In the genomic region with DNA sequence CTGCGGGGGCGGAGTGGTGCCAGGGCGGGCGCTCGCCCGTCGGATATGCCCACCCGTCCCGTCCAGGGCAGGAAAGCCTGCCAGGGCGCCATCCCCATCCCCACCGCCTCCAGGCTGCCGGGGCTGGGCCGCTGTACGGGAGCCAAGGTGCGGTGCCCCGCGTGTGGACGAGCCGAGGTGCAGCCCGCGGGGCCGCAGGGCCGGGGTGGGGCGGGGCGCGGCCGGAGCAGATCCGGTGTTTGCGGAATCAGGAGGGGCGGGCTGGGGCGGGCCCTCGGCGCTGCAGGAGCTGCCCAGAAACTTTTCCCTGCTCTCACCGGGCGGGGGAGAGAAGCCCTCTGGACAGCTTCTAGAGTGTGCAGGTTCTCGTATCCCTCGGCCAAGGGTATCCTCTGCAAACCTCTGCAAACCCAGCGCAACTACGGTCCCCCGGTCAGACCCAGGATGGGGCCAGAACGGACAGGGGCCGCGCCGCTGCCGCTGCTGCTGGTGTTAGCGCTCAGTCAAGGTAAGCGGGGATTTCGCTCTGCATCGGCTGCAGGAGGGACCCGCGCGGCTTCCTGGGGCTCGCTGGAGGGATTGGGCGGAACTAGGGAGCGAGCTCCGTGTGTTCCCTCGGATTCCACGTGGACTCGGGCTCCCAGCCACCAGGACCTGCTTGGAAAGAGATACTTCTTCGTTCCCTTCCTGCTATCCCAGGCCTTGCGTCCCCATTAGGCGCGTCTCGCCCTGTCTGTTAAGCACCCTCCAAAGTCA, we compare ENCODE assay signal across 8 cellular contexts. TPM values are rescaled to one million over a fixed set of nuclear protein-coding genes. Genes with fewer than 3 reads are reported as not detected.
DNase-seq lines count a peak whose midpoint lies in the region; ATAC-seq and TF ChIP-seq lines count a peak whose summit lies in the region.

ITGA2 (plus strand) TSS at position 328 of the 756 bp plus-strand sequence; CDS start at position 445, 117 bp downstream.

- DNase-seq in GM10266 (ENCODE audit: extremely low spot score) (peak; percentile 47), PC-3 (peak; percentile 75), left ventricle myocardium inferior (peak; percentile 44), posterior vena cava (ENCODE audit: low spot score) (peak; percentile 89), DMS79 (lab: John Stamatoyannopoulos, UW) (no peak), OCI-M1 (lab: John Stamatoyannopoulos, UW) (no peak)
- DNase-seq in activated naive CD8-positive, alpha-beta T cell treated with anti-CD3 and anti-CD28 coated beads, Interleukin-2, amount 50 U/mL, for 24 hours, result peak; percentile 36

- H3K9me2 ChIP-seq in PC-3 (replicated peaks; ENCODE audit: low read length), result no peaks in the 10 kb centered on the region

- H2AFZ ChIP-seq in PC-3 (ENCODE audit: low read length), result peak within 1 kb of the TSS; percentile 63

- no peak within 1 kb of the TSS for H3K27ac Mint-ChIP-seq in activated naive CD8-positive, alpha-beta T cell treated with anti-CD3 and anti-CD28 coated beads, Interleukin-2, amount 50 U/mL, for 24 hours

- ATAC-seq in HG02763 (IDR thresholded peaks at IDR 0.05; ENCODE audit: unreplicated experiment), result peak; percentile 63
- peak; percentile 64 for ATAC-seq in PC-3
- ATAC-seq in activated naive CD8-positive, alpha-beta T cell treated with anti-CD3 and anti-CD28 coated beads, Interleukin-2, amount 50 U/mL, for 24 hours, result peak; percentile 45

- peaks cover 28% of the 10 kb centered on the region for H3K4me1 Mint-ChIP-seq in activated naive CD8-positive, alpha-beta T cell treated with anti-CD3 and anti-CD28 coated beads, Interleukin-2, amount 50 U/mL, for 24 hours

- H3K36me3 Mint-ChIP-seq in activated naive CD8-positive, alpha-beta T cell treated with anti-CD3 and anti-CD28 coated beads, Interleukin-2, amount 50 U/mL, for 24 hours (ENCODE audit: low read depth), result no peaks in the 10 kb centered on the region

- TSS peak; percentile 44 for BruUV-seq in PC-3 (replicated peaks; lab: Mats Ljungman, UMichigan)

- TF ChIP-seq CTCF in GM10266 (IDR thresholded peaks at IDR 0.05; ENCODE audit: control insufficient read depth, insufficient read depth, low read depth, missing control alignments) (no peak), PC-3 (conservative IDR thresholded peaks at IDR 0.05; ENCODE audit: low read depth, low read length) (no peak), left ventricle myocardium inferior (IDR thresholded peaks at IDR 0.05; ENCODE audit: borderline replicate concordance) (no peak)

- peak within 1 kb of the TSS; percentile 70 for H3K4me3 Mint-ChIP-seq in activated naive CD8-positive, alpha-beta T cell treated with anti-CD3 and anti-CD28 coated beads, Interleukin-2, amount 50 U/mL, for 24 hours

- H3K79me2 ChIP-seq in PC-3 (ENCODE audit: low read length), result peaks cover 55% of the 10 kb centered on the region

- no peaks in the 10 kb centered on the region for H3K9me3 Mint-ChIP-seq in activated naive CD8-positive, alpha-beta T cell treated with anti-CD3 and anti-CD28 coated beads, Interleukin-2, amount 50 U/mL, for 24 hours

- H4K20me1 ChIP-seq in PC-3 (ENCODE audit: low read length), result peaks cover 42% of the 10 kb centered on the region

- H3K27ac ChIP-seq in PC-3 (ENCODE audit: low read length), result peak within 1 kb of the TSS; percentile 92
- H3K27ac ChIP-seq in left ventricle myocardium inferior (replicated peaks), result peak within 1 kb of the TSS; percentile 43

- peaks cover 54% of the 10 kb centered on the region for H3K27me3 Mint-ChIP-seq in activated naive CD8-positive, alpha-beta T cell treated with anti-CD3 and anti-CD28 coated beads, Interleukin-2, amount 50 U/mL, for 24 hours

- peak within 1 kb of the TSS; percentile 93 for H3K4me2 ChIP-seq in PC-3 (ENCODE audit: low read length)

- H3K4me3 ChIP-seq in PC-3 (ENCODE audit: low read length), result peak within 1 kb of the TSS; percentile 89
- peak within 1 kb of the TSS; percentile 75 for H3K4me3 ChIP-seq in left ventricle myocardium inferior

- H3K4me1 ChIP-seq in PC-3 (ENCODE audit: insufficient read depth, low read length) (peaks cover 66% of the 10 kb centered on the region), left ventricle myocardium inferior (peaks cover 32% of the 10 kb centered on the region)

- peak within 1 kb of the TSS; percentile 96 for H3K9ac ChIP-seq in PC-3 (ENCODE audit: low read length)

- H3K36me3 ChIP-seq in PC-3 (ENCODE audit: low read depth, low read length), result peaks cover 34% of the 10 kb centered on the region
- H3K36me3 ChIP-seq in left ventricle myocardium inferior, result no peaks in the 10 kb centered on the region

- POLR2A ChIA-PET in PC-3 (lab: Charles Lee; ENCODE audit: unreplicated experiment), result interaction anchor here (0.6 kb wide), 3 partner anchors 26 to 261 kb away, joined by 4 to 7 read pairs (median 4); no protein-coding TSS in a partner anchor

- no peaks in the 10 kb centered on the region for H3K27me3 ChIP-seq in PC-3 (ENCODE audit: low read length)
- H3K27me3 ChIP-seq in left ventricle myocardium inferior (ENCODE audit: low read depth), result peaks cover 32% of the 10 kb centered on the region

- H3F3A ChIP-seq in PC-3 (ENCODE audit: low read length, unreplicated experiment), result peaks cover 4% of the 10 kb centered on the region

- CTCF ChIA-PET in PC-3 (lab: Charles Lee), result interaction anchor here (0.6 to 1.6 kb wide), 2 partner anchors 41 to 109 kb away, joined by 3 to 6 read pairs; no protein-coding TSS in a partner anchor

- intact Hi-C loops in PC-3 (cut with micrococcal nuclease) (loop anchor here (2.0 to 10.0 kb wide), 3 partner anchors 48 to 204 kb away; partner anchors contain the start of genes ITGA1 and PELO), left ventricle myocardium inferior (cut with micrococcal nuclease) (no loop called here), posterior vena cava (cut with DNase I) (no loop called here)

- H3K9me3 ChIP-seq in PC-3 (ENCODE audit: low read length) (no peaks in the 10 kb centered on the region), left ventricle myocardium inferior (replicated peaks) (no peaks in the 10 kb centered on the region)

RNA-seq across cellular contexts. Expression of gene ITGA2, which starts in this region (rescaled TPM):
- total RNA-seq in PC-3 (2014; rRNA removed), result 32.4 and 36.7 TPM in 2 replicates
- total RNA-seq in left ventricle myocardium inferior, result 0.80 TPM
- 10 to 100 TPM in 1 of 2 donors, 1 to 10 TPM in 1; 7.5 to 21.3 TPM for total RNA-seq in posterior vena cava

Comparison
In these comparisons a context has a peak if more than half of its experiments do, and no peak if none do; other contexts are left out.
1. Peak in DNase-seq, H3K4me3 ChIP-seq and H3K27ac ChIP-seq in left ventricle myocardium inferior; RNA of the gene not detected or under 1 TPM.
2. DNase-seq: peak in GM10266 (single experiment), PC-3 (single experiment), activated naive CD8-positive, alpha-beta T cell treated with anti-CD3 and anti-CD28 coated beads, Interleukin-2, amount 50 U/mL, for 24 hours (single experiment) and posterior vena cava (single experiment); none in DMS79 (single experiment) and OCI-M1 (single experiment).
3. Peak in every context shown above with its lines, with median percentiles within 50 percentile points of each other: ATAC-seq.